1 cellular context compared by ENCODE assay signal in genomic region chr14:100899841-100900771, GRCh38.
TF ChIP-seq lines count a peak whose summit lies in the region.

No MANE protein-coding gene starts in this region.

TF ChIP-seq in HepG2, 621 proteins besides CTCF, POLR2A, EP300 and RAD21 (continued from another document and continues in another):
- no peak for TF ChIP-seq ZNF704 (CRISPR knock-in tag; IDR thresholded peaks at IDR 0.05; ENCODE audit: borderline replicate concordance)
- peak; percentile 39; the same call in 1 of the 2 replicates for TF ChIP-seq ZNF766 (CRISPR knock-in tag; IDR thresholded peaks at IDR 0.05; ENCODE audit: borderline replicate concordance)
- TF ChIP-seq, protein P1, sequence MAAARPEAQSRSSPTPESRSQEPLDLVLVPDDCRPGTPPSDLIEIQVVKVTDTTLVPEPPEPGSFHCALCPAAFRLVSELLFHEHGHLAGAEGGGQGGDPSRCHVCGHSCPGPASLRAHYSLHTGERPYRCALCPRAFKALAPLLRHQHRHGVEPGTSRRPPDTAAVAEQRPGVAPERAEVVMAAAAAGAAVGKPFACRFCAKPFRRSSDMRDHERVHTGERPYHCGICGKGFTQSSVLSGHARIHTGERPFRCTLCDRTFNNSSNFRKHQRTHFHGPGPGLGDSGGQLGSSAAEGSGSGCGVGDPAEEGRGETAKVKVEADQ (CRISPR knock-in tag; IDR thresholded peaks at IDR 0.05; ENCODE audit: borderline replicate concordance) = no peak
- TF ChIP-seq NCOA5 (CRISPR knock-in tag; IDR thresholded peaks at IDR 0.05) = no peak
- peak; percentile 70 for TF ChIP-seq TFE3 (CRISPR knock-in tag; IDR thresholded peaks at IDR 0.05)
- TF ChIP-seq ZNF225 (CRISPR knock-in tag; IDR thresholded peaks at IDR 0.05) = no peak
- no peak for TF ChIP-seq ZNF224 (CRISPR knock-in tag; IDR thresholded peaks at IDR 0.05)
- TF ChIP-seq ZNF652 (CRISPR knock-in tag; IDR thresholded peaks at IDR 0.05; ENCODE audit: borderline replicate concordance, low read depth) = peak; percentile 28; the same call in 1 of the 2 replicates
- no peak for TF ChIP-seq ZKSCAN5 (CRISPR knock-in tag; IDR thresholded peaks at IDR 0.05)
- TF ChIP-seq ZFP62 (CRISPR knock-in tag; IDR thresholded peaks at IDR 0.05) = no peak
- no peak for TF ChIP-seq ZNF724P (CRISPR knock-in tag; IDR thresholded peaks at IDR 0.05; ENCODE audit: borderline replicate concordance)
- no peak for TF ChIP-seq ZFYVE20 (CRISPR knock-in tag; IDR thresholded peaks at IDR 0.05; ENCODE audit: borderline replicate concordance, low read depth)
- TF ChIP-seq ZMYM4 (CRISPR knock-in tag; IDR thresholded peaks at IDR 0.05) = no peak
- no peak for TF ChIP-seq ZNF235 (CRISPR knock-in tag; IDR thresholded peaks at IDR 0.05; ENCODE audit: borderline replicate concordance)
- no peak for TF ChIP-seq TAF15 (IDR thresholded peaks at IDR 0.05; ENCODE audit: low read depth, low read length, poor library complexity, severe bottlenecking)
- TF ChIP-seq, protein P2, sequence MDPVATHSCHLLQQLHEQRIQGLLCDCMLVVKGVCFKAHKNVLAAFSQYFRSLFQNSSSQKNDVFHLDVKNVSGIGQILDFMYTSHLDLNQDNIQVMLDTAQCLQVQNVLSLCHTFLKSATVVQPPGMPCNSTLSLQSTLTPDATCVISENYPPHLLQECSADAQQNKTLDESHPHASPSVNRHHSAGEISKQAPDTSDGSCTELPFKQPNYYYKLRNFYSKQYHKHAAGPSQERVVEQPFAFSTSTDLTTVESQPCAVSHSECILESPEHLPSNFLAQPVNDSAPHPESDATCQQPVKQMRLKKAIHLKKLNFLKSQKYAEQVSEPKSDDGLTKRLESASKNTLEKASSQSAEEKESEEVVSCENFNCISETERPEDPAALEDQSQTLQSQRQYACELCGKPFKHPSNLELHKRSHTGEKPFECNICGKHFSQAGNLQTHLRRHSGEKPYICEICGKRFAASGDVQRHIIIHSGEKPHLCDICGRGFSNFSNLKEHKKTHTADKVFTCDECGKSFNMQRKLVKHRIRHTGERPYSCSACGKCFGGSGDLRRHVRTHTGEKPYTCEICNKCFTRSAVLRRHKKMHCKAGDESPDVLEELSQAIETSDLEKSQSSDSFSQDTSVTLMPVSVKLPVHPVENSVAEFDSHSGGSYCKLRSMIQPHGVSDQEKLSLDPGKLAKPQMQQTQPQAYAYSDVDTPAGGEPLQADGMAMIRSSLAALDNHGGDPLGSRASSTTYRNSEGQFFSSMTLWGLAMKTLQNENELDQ (CRISPR knock-in tag; IDR thresholded peaks at IDR 0.05; ENCODE audit: borderline replicate concordance) = no peak
- TF ChIP-seq ZNF501 (CRISPR knock-in tag; IDR thresholded peaks at IDR 0.05) = no peak; the same call in 1 of the 2 replicates
- peak; percentile 71 for TF ChIP-seq ZNF546 (CRISPR knock-in tag; conservative IDR thresholded peaks at IDR 0.05)
- TF ChIP-seq, protein P3, sequence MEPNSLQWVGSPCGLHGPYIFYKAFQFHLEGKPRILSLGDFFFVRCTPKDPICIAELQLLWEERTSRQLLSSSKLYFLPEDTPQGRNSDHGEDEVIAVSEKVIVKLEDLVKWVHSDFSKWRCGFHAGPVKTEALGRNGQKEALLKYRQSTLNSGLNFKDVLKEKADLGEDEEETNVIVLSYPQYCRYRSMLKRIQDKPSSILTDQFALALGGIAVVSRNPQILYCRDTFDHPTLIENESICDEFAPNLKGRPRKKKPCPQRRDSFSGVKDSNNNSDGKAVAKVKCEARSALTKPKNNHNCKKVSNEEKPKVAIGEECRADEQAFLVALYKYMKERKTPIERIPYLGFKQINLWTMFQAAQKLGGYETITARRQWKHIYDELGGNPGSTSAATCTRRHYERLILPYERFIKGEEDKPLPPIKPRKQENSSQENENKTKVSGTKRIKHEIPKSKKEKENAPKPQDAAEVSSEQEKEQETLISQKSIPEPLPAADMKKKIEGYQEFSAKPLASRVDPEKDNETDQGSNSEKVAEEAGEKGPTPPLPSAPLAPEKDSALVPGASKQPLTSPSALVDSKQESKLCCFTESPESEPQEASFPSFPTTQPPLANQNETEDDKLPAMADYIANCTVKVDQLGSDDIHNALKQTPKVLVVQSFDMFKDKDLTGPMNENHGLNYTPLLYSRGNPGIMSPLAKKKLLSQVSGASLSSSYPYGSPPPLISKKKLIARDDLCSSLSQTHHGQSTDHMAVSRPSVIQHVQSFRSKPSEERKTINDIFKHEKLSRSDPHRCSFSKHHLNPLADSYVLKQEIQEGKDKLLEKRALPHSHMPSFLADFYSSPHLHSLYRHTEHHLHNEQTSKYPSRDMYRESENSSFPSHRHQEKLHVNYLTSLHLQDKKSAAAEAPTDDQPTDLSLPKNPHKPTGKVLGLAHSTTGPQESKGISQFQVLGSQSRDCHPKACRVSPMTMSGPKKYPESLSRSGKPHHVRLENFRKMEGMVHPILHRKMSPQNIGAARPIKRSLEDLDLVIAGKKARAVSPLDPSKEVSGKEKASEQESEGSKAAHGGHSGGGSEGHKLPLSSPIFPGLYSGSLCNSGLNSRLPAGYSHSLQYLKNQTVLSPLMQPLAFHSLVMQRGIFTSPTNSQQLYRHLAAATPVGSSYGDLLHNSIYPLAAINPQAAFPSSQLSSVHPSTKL (CRISPR knock-in tag; IDR thresholded peaks at IDR 0.05) = peak; percentile 81
- TF ChIP-seq FOXA3 (CRISPR knock-in tag; IDR thresholded peaks at IDR 0.05) = peak; percentile 70
- 0 out of 2 replicates have a peak, but pooled peaks have one; percentile 46 for TF ChIP-seq ZNF564 (CRISPR knock-in tag; IDR thresholded peaks at IDR 0.05)
- TF ChIP-seq FOSL2 (CRISPR knock-in tag; IDR thresholded peaks at IDR 0.05) = peak; percentile 30; the same call in 1 of the 2 replicates
- TF ChIP-seq ZNF34 (CRISPR knock-in tag; IDR thresholded peaks at IDR 0.05; ENCODE audit: borderline replicate concordance) = no peak
- TF ChIP-seq ZNF768 (CRISPR knock-in tag; IDR thresholded peaks at IDR 0.05) = no peak
- TF ChIP-seq KDM5A (IDR thresholded peaks at IDR 0.05; ENCODE audit: borderline replicate concordance, low read length) = no peak
- TF ChIP-seq ZNF850 (CRISPR knock-in tag; conservative IDR thresholded peaks at IDR 0.05) = no peak
- TF ChIP-seq ZNF512B (CRISPR knock-in tag; IDR thresholded peaks at IDR 0.05; ENCODE audit: borderline replicate concordance) = no peak
- no peak for TF ChIP-seq NCOA1 (CRISPR knock-in tag; IDR thresholded peaks at IDR 0.05)
- TF ChIP-seq ELF4 (CRISPR knock-in tag; IDR thresholded peaks at IDR 0.05; ENCODE audit: borderline replicate concordance) = no peak
- no peak for TF ChIP-seq HDAC6 (IDR thresholded peaks at IDR 0.05; ENCODE audit: low read depth, low read length)
- no peak for TF ChIP-seq SNAI1 (CRISPR knock-in tag; IDR thresholded peaks at IDR 0.05; ENCODE audit: borderline replicate concordance)
- no peak for TF ChIP-seq ZBTB25 (CRISPR knock-in tag; IDR thresholded peaks at IDR 0.05)
- TF ChIP-seq CC2D1A (CRISPR knock-in tag; IDR thresholded peaks at IDR 0.05) = no peak
- TF ChIP-seq, protein P4, sequence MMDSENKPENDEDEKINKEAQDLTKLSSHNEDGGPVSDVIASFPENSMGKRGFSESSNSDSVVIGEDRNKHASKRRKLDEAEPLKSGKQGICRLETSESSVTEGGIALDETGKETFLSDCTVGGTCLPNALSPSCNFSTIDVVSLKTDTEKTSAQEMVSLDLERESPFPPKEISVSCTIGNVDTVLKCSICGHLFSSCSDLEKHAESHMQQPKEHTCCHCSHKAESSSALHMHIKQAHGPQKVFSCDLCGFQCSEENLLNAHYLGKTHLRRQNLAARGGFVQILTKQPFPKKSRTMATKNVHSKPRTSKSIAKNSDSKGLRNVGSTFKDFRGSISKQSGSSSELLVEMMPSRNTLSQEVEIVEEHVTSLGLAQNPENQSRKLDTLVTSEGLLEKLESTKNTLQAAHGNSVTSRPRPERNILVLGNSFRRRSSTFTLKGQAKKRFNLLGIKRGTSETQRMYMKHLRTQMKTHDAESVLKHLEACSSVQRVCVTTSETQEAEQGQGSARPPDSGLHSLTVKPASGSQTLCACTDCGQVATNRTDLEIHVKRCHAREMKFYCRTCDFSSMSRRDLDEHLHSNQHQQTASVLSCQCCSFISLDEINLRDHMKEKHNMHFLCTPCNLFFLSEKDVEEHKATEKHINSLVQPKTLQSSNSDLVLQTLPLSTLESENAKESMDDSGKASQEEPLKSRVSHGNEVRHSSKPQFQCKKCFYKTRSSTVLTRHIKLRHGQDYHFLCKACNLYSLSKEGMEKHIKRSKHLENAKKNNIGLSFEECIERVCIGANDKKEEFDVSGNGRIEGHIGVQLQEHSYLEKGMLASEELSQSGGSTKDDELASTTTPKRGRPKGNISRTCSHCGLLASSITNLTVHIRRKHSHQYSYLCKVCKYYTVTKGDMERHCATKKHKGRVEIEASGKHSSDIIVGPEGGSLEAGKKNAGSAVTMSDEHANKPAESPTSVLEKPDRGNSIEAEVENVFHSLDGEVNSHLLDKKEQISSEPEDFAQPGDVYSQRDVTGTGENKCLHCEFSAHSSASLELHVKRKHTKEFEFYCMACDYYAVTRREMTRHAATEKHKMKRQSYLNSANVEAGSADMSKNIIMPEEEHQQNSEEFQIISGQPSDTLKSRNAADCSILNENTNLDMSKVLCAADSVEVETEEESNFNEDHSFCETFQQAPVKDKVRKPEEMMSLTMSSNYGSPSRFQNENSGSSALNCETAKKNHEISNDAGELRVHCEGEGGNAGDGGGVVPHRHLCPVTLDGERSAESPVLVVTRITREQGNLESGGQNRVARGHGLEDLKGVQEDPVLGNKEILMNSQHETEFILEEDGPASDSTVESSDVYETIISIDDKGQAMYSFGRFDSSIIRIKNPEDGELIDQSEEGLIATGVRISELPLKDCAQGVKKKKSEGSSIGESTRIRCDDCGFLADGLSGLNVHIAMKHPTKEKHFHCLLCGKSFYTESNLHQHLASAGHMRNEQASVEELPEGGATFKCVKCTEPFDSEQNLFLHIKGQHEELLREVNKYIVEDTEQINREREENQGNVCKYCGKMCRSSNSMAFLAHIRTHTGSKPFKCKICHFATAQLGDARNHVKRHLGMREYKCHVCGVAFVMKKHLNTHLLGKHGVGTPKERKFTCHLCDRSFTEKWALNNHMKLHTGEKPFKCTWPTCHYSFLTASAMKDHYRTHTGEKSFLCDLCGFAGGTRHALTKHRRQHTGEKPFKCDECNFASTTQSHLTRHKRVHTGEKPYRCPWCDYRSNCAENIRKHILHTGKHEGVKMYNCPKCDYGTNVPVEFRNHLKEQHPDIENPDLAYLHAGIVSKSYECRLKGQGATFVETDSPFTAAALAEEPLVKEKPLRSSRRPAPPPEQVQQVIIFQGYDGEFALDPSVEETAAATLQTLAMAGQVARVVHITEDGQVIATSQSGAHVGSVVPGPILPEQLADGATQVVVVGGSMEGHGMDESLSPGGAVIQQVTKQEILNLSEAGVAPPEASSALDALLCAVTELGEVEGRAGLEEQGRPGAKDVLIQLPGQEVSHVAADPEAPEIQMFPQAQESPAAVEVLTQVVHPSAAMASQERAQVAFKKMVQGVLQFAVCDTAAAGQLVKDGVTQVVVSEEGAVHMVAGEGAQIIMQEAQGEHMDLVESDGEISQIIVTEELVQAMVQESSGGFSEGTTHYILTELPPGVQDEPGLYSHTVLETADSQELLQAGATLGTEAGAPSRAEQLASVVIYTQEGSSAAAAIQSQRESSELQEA (CRISPR knock-in tag; IDR thresholded peaks at IDR 0.05; ENCODE audit: not compliant biosample characterization) = no peak
- no peak for TF ChIP-seq FOXK2 (IDR thresholded peaks at IDR 0.05)
- no peak for TF ChIP-seq RCOR2 (CRISPR knock-in tag; IDR thresholded peaks at IDR 0.05)
- TF ChIP-seq ZBTB21 (CRISPR knock-in tag; IDR thresholded peaks at IDR 0.05) = no peak
- TF ChIP-seq TOPORS (CRISPR knock-in tag; IDR thresholded peaks at IDR 0.05) = peak; percentile 40; the same call in 1 of the 2 replicates
- TF ChIP-seq CAMTA2 (CRISPR knock-in tag; IDR thresholded peaks at IDR 0.05; ENCODE audit: borderline replicate concordance) = no peak
- TF ChIP-seq HOXA5 (CRISPR knock-in tag; IDR thresholded peaks at IDR 0.05) = 0 out of 2 replicates have a peak, but pooled peaks have one; percentile 14
- no peak for TF ChIP-seq GTF3A (CRISPR knock-in tag; conservative IDR thresholded peaks at IDR 0.05)
